1 cellular context compared by ENCODE assay signal in the genomic region with DNA sequence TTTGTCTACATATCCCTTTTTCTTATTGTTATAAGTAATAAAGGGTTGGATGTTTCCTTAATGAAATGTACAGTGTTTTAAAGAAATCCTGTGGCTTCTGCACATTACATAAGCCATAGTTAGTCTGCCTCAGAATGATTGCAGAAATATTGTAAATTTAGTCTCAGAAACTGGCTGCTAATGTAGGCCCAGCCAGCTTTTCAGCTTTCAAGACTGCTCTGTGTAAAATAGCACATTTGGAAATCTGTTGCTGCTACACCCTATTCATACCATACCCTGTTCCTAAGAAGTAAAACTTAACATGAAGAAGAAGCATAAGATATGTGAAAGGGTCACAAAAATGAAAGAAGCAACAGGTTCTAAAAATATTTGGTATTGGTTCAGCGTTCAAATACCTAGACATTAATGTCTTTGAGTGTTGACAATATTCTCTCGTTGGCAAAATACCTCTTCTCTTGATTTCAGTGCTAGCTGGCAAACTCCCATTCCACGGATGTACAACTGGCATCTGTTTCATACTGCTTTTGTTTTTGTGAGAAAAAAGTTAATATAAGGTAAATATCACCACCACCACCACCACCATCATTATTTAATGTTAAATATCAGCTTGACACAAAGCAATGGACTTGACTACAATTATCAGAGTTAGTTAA.
TF ChIP-seq lines count a peak whose summit lies in the region.

No MANE protein-coding gene starts in this region.

TF ChIP-seq in HCT116, 20 proteins besides CTCF, POLR2A, EP300 and RAD21:
- no peak for TF ChIP-seq ELF1 (IDR thresholded peaks at IDR 0.05; ENCODE audit: borderline replicate concordance, low read depth)
- no peak for TF ChIP-seq SIN3A (IDR thresholded peaks at IDR 0.05; ENCODE audit: low read depth)
- no peak for TF ChIP-seq SRF (IDR thresholded peaks at IDR 0.05; ENCODE audit: low read depth)
- TF ChIP-seq EZH2 (IDR thresholded peaks at IDR 0.05) = no peak
